1 cellular context compared by ENCODE assay signal in the genomic region with DNA sequence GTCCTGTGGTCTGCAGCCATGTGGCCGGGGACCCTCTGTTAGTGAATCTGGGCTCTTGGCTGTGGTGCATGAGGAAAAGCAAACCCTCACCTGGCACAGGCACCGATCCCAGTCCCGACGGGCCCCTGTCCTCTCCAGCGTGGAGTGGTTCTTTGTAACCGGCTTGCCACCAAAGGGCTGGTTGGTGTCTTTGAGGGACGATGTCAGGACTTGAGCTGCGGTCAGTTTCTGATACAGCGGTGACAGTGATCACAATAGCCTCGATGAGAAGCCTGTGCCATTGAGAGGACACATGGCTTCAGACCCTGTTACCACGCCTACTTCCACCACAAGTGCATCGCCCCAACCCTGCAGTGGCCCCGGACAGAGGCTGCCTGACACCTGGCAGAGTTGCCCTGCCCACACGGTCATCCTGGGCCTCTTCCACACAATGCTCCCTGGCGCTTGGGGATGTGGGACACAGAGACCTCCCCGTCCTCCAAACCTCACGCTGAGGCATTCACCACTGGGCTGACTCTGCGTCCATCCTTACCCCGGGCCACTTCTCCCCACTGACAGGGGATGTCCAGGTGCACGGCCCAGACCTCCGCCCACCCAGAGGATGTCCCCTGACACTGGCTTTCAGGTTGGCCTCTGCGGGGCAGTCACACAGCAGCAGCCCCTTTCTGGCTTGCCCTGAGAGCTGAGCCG.
TF ChIP-seq lines count a peak whose summit lies in the region.

No MANE protein-coding gene starts in this region.

TF ChIP-seq in HepG2, 621 proteins besides CTCF, POLR2A, EP300 and RAD21:
- no peak for TF ChIP-seq ZNF292 (CRISPR knock-in tag; IDR thresholded peaks at IDR 0.05; ENCODE audit: borderline replicate concordance, low read depth)
- no peak for TF ChIP-seq ZNF75D (CRISPR knock-in tag; IDR thresholded peaks at IDR 0.05; ENCODE audit: borderline replicate concordance)
- TF ChIP-seq ZNF253 (CRISPR knock-in tag; IDR thresholded peaks at IDR 0.05; ENCODE audit: borderline replicate concordance), result no peak
- TF ChIP-seq NFIB (CRISPR knock-in tag; IDR thresholded peaks at IDR 0.05; ENCODE audit: borderline replicate concordance), result no peak
- TF ChIP-seq ZNF879 (CRISPR knock-in tag; IDR thresholded peaks at IDR 0.05), result no peak
- TF ChIP-seq SMARCE1 (IDR thresholded peaks at IDR 0.05; ENCODE audit: borderline replicate concordance), result no peak
- no peak for TF ChIP-seq CREB1 (IDR thresholded peaks at IDR 0.05)
- TF ChIP-seq CREB1 (CRISPR knock-in tag; IDR thresholded peaks at IDR 0.05), result no peak
- TF ChIP-seq ZNF382 (CRISPR knock-in tag; IDR thresholded peaks at IDR 0.05; ENCODE audit: borderline replicate concordance), result no peak
- no peak for TF ChIP-seq BCL6 (CRISPR knock-in tag; IDR thresholded peaks at IDR 0.05)
- TF ChIP-seq ZNF567 (CRISPR knock-in tag; IDR thresholded peaks at IDR 0.05; ENCODE audit: borderline replicate concordance), result no peak
- TF ChIP-seq ZNF329 (CRISPR knock-in tag; IDR thresholded peaks at IDR 0.05; ENCODE audit: low read depth), result no peak
- TF ChIP-seq RAD51 (IDR thresholded peaks at IDR 0.05; ENCODE audit: borderline replicate concordance), result no peak
- no peak for TF ChIP-seq ZSCAN20 (CRISPR knock-in tag; IDR thresholded peaks at IDR 0.05; ENCODE audit: borderline replicate concordance)
- TF ChIP-seq ZBTB1 (CRISPR knock-in tag; IDR thresholded peaks at IDR 0.05; ENCODE audit: borderline replicate concordance), result no peak
- no peak for TF ChIP-seq ZNF17 (CRISPR knock-in tag; IDR thresholded peaks at IDR 0.05)
- TF ChIP-seq MAFK (conservative IDR thresholded peaks at IDR 0.05 in 1 of 2, IDR thresholded peaks at IDR 0.05 in 1 of 2; ENCODE audit: low read length in 2 of 2), result no peak
- TF ChIP-seq HDAC2 (CRISPR knock-in tag; IDR thresholded peaks at IDR 0.05), result no peak
- no peak for TF ChIP-seq ZNF230 (CRISPR knock-in tag; IDR thresholded peaks at IDR 0.05)
